ENCODE assay signal across 8 cellular contexts in genomic region chr20:50172347-50173013, GRCh38. TPM values are rescaled to one million over a fixed set of nuclear protein-coding genes. Genes with fewer than 3 reads are reported as not detected.
DNase-seq lines count a peak whose midpoint lies in the region; ATAC-seq and TF ChIP-seq lines count a peak whose summit lies in the region.

No MANE protein-coding gene starts in this region.

- ATAC-seq in lung (ENCODE audit: insufficient read depth, low FRiP score): peak; percentile 90
- ATAC-seq in HG03097 (IDR thresholded peaks at IDR 0.05; ENCODE audit: low FRiP score, unreplicated experiment): no peak
- ATAC-seq in GM21526 (IDR thresholded peaks at IDR 0.05; ENCODE audit: low FRiP score, unreplicated experiment): no peak
- ATAC-seq in GM18502 (IDR thresholded peaks at IDR 0.05; ENCODE audit: poor library complexity, unreplicated experiment): no peak

- peak; percentile 31 for DNase-seq in COLO668 (lab: John Stamatoyannopoulos, UW; ENCODE audit: unreplicated experiment)
- peak; percentile 83 for DNase-seq in NCI-H460 (ENCODE audit: extremely low read depth, low read depth)
- DNase-seq in ecto neural progenitor cell (ENCODE audit: low spot score): peak; percentile 90
- peak; percentile 85 for DNase-seq in lung (ENCODE audit: low spot score)
- peak; percentile 84 for DNase-seq in testis

- no peaks in the 10 kb centered on the region for H3K9me3 ChIP-seq in lung (ENCODE audit: control insufficient read depth in 2 of 2, insufficient read depth in 1 of 2, low read length in 1 of 2)
- no peaks in the 10 kb centered on the region for H3K9me3 ChIP-seq in testis

- intact Hi-C loops in testis (cut with DNase I; ENCODE audit: low total_unique reads): no loop called here

- no peak for TF ChIP-seq POLR2A in testis (IDR thresholded peaks at IDR 0.05)

- H3K27me3 ChIP-seq in lung (ENCODE audit: control insufficient read depth, insufficient read depth) (no peaks in the 10 kb centered on the region), testis (no peaks in the 10 kb centered on the region)

- WGBS in lung, 2 donors: 4% methylated on average over 32 to 36 of the region's 36 CpGs
- 5 to 7% methylated on average over 9 to 36 of the region's 36 CpGs for WGBS in testis, 2 donors

- H3K27ac ChIP-seq in lung (ENCODE audit: low read depth in 1 of 2, low read length in 1 of 2): peak overlapping the region; percentile 89 to 90
- H3K27ac ChIP-seq in testis: peak overlapping the region; percentile 33 to 75

- peaks cover 0 to 6% of the 10 kb centered on the region in 2 donors for H3K4me1 ChIP-seq in lung (ENCODE audit: control insufficient read depth in 2 of 2, insufficient read depth in 2 of 2, low read length in 2 of 2)
- peaks cover 8% of the 10 kb centered on the region for H3K4me1 ChIP-seq in testis

- H3K36me3 ChIP-seq in lung (ENCODE audit: control insufficient read depth in 2 of 2, insufficient read depth in 2 of 2, low read length in 2 of 2) (no peaks in the 10 kb centered on the region), testis (ENCODE audit: low read depth, missing control alignments) (no peaks in the 10 kb centered on the region)

- peak overlapping the region; percentile 3 for H3K4me3 ChIP-seq in lung
- H3K4me3 ChIP-seq in testis: peak overlapping the region; percentile 57 to 71

- TF ChIP-seq CTCF in lung (IDR thresholded peaks at IDR 0.05; ENCODE audit: control extremely low read depth, extremely low read depth) (no peak), testis (IDR thresholded peaks at IDR 0.05) (no peak)

RNA-seq across cellular contexts. Expression of gene CEBPB, which starts 18.1 kb away (rescaled TPM):
- total RNA-seq in NCI-H460 (2014; rRNA removed; shearing (Covaris generic)): 109 and 147 TPM in 2 replicates
- polyA plus RNA-seq in NCI-H460 (2014; cell fraction: nucleus; rRNA removed): 51.3 and 83.7 TPM in 2 replicates
- 100 to 1,000 TPM in 1 of 2 donors, 10 to 100 TPM in 1; 54.6 to 296 TPM for total RNA-seq in lung
- polyA plus RNA-seq in lung: 100 to 1,000 TPM in 1 of 2 donors, 10 to 100 TPM in 1; 53.2 to 194 TPM
- 10 to 100 TPM; 25.9 to 40.0 TPM for total RNA-seq in testis
- polyA plus RNA-seq in testis (ENCODE audit: insufficient read depth, low read depth, low replicate concordance): 11.3 TPM

RNA-seq across cellular contexts. Expression of gene PEDS1, which starts 19.0 kb away (rescaled TPM):
- 40.0 and 47.3 TPM in 2 replicates for total RNA-seq in NCI-H460 (2014; rRNA removed; shearing (Covaris generic))
- 21.0 and 21.8 TPM in 2 replicates for polyA plus RNA-seq in NCI-H460 (2014; cell fraction: nucleus; rRNA removed)
- 10 to 100 TPM; 21.9 to 34.8 TPM for total RNA-seq in lung
- 10 to 100 TPM; 34.0 to 43.4 TPM for polyA plus RNA-seq in lung
- total RNA-seq in testis: 10 to 100 TPM; 40.1 to 45.5 TPM
- 39.3 TPM for polyA plus RNA-seq in testis (ENCODE audit: insufficient read depth, low read depth, low replicate concordance)

RNA-seq across cellular contexts. Expression of gene UBE2V1, which starts 59.5 kb away (rescaled TPM):
- 95.4 and 105 TPM in 2 replicates for total RNA-seq in NCI-H460 (2014; rRNA removed; shearing (Covaris generic))
- 52.7 and 66.9 TPM in 2 replicates for polyA plus RNA-seq in NCI-H460 (2014; cell fraction: nucleus; rRNA removed)
- total RNA-seq in lung: 100 to 1,000 TPM in 1 of 2 donors, 10 to 100 TPM in 1; 65.1 to 103 TPM
- 10 to 100 TPM; 56.4 to 73.3 TPM for polyA plus RNA-seq in lung
- total RNA-seq in testis: 10 to 100 TPM; 78.1 to 80.5 TPM
- polyA plus RNA-seq in testis (ENCODE audit: insufficient read depth, low read depth, low replicate concordance): 121 TPM

Comparison
In these comparisons a context has a peak if more than half of its experiments do, and no peak if none do; other contexts are left out.
1. DNase-seq: peak in every context shown above with its lines; median percentile 90 in ecto neural progenitor cell; 85 in lung; 84 in testis; 83 in NCI-H460; 31 in COLO668.